In genomic region chrX:1453951-1454785, GRCh38 we compare ENCODE assay signal across 1 cellular context.
A peak's percentile ranks its signal among the peaks of the same experiment; 100 is the strongest.
TF ChIP-seq lines count a peak whose summit lies in the region.

No MANE protein-coding gene starts in this region.

TF ChIP-seq in K562, 482 proteins besides CTCF, POLR2A, EP300 and RAD21 (continued from another document):
- TF ChIP-seq, protein P1, sequence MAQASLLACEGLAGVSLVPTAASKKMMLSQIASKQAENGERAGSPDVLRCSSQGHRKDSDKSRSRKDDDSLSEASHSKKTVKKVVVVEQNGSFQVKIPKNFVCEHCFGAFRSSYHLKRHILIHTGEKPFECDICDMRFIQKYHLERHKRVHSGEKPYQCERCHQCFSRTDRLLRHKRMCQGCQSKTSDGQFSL (CRISPR knock-in tag; IDR thresholded peaks at IDR 0.05) = no peak
- TF ChIP-seq, protein P1 (tag; IDR thresholded peaks at IDR 0.05) = 0 out of 4 replicates have a peak, but pooled peaks of 1 of the 2 experiments have one; percentile 36
- TF ChIP-seq SOX6 (IDR thresholded peaks at IDR 0.05) = no peak
- TF ChIP-seq SMC3 (conservative IDR thresholded peaks at IDR 0.05; ENCODE audit: insufficient read depth, low read depth, low read length) = peak; percentile 62
- TF ChIP-seq GATAD2A (IDR thresholded peaks at IDR 0.05) = peak; percentile 45; the same call in 1 of the 2 replicates
TF ChIP-seq in K562: peak in this region for 12.
